24 cellular contexts compared by ENCODE assay signal in genomic region chr9:20199111-20199510, GRCh38.
"Had no signal": no experiment of that assay in that cellular context is flagged by ENCODE, and none has a peak within 500 bp of the region (broad histone marks: within the 10 kb centered on the region; RNA-seq: fewer than 3 reads in every experiment).

No MANE protein-coding gene starts in this region.

- H3K9me3 ChIP-seq: body of pancreas had no signal

- H3K36me3 ChIP-seq: adrenal gland, heart left ventricle, right atrium auricular region, stomach, tibial nerve had no signal

- FAIRE-seq: colon had no signal

- H3K4me1 ChIP-seq: adrenal gland, tibial nerve had no signal

- H3K4me3 ChIP-seq: adrenal gland, body of pancreas, heart left ventricle, right atrium auricular region, stomach, tibial nerve had no signal

- H3K27ac Mint-ChIP-seq: activated CD4-positive, alpha-beta memory T cell treated with anti-CD3 and anti-CD28 coated beads, Interleukin-2, amount 10 ng/mL, durations not matched to agents 7 days and 5 days; activated CD4-positive, alpha-beta T cell treated with anti-CD3 and anti-CD28 coated beads, Interleukin-2, amount 10 ng/mL, durations not matched to agents 7 days and 5 days; activated CD8-positive, alpha-beta memory T cell treated with anti-CD3 and anti-CD28 coated beads, Interleukin-2, amount 10 ng/mL, durations not matched to agents 7 days and 5 days; activated naive CD8-positive, alpha-beta T cell treated with anti-CD3 and anti-CD28 coated beads for 36 hours; activated T-helper 2 cell treated with anti-CD3 and anti-CD28 coated beads, Interferon-gamma antibody, Interleukin-2, Interleukin-4, amounts not matched to agents 10 μg/mL and 5 μg/mL and 100 μg/mL, durations not matched to agents 14 hours and 24 hours and 36 hours; immature natural killer cell; stimulated activated naive B cell treated with anti-CD40 and anti-IgM and Interleukin-4, amounts not matched to agents 10 μg/mL and 1 μg/mL and 100 μg/mL, for 72 hours had no signal

- DNase-seq: activated CD4-positive, alpha-beta memory T cell treated with anti-CD3 and anti-CD28 coated beads, Interleukin-2, amount 10 ng/mL, durations not matched to agents 7 days and 5 days; activated CD4-positive, alpha-beta T cell treated with anti-CD3 and anti-CD28 coated beads, Interleukin-2, amount 10 ng/mL, durations not matched to agents 7 days and 5 days; activated CD8-positive, alpha-beta memory T cell treated with anti-CD3 and anti-CD28 coated beads, Interleukin-2, amount 10 ng/mL, durations not matched to agents 7 days and 5 days; activated naive CD8-positive, alpha-beta T cell treated with anti-CD3 and anti-CD28 coated beads for 36 hours; activated T-cell treated with anti-CD3 and anti-CD28 coated beads, Interleukin-2, amount 50 U/mL, for 48 hours; adrenal gland; aorta; dermis blood vessel endothelial cell; effector CD4-positive, alpha-beta T cell; heart left ventricle; hypothalamus; immature natural killer cell; midbrain; naive thymus-derived CD8-positive, alpha-beta T cell; stimulated activated CD4-positive, alpha-beta T cell treated with anti-CD3 and anti-CD28 coated beads, Interleukin-15, amount 100 ng/mL, for 24 hours; stimulated activated CD4-positive, alpha-beta T cell treated with anti-CD3 and anti-CD28 coated beads, Interleukin-2, amount 100 ng/mL, for 24 hours; stimulated activated naive B cell treated with anti-CD40 and anti-IgM and Interleukin-4, amounts not matched to agents 10 μg/mL and 1 μg/mL and 100 μg/mL, for 72 hours; stomach had no signal

- ATAC-seq: activated CD4-positive, CD25-positive, alpha-beta regulatory T cell treated with anti-CD3 and anti-CD28 coated beads, Interleukin-2, amount 50 U/mL, for 24 hours; activated CD8-positive, alpha-beta memory T cell treated with anti-CD3 and anti-CD28 coated beads, Interleukin-2, amount 10 ng/mL, durations not matched to agents 7 days and 5 days; body of pancreas; naive thymus-derived CD8-positive, alpha-beta T cell; stimulated activated naive B cell treated with anti-CD40 and anti-IgM and Interleukin-4, amounts not matched to agents 10 μg/mL and 1 μg/mL and 100 μg/mL, for 72 hours had no signal

- H3K27me3 ChIP-seq: adrenal gland, body of pancreas, heart left ventricle, right atrium auricular region, stomach, tibial nerve had no signal

- H3K27ac ChIP-seq: adrenal gland, heart left ventricle, right atrium auricular region, stomach, tibial nerve had no signal

- H3K4me3 Mint-ChIP-seq: activated CD4-positive, alpha-beta memory T cell treated with anti-CD3 and anti-CD28 coated beads, Interleukin-2, amount 10 ng/mL, durations not matched to agents 7 days and 5 days; activated CD4-positive, alpha-beta T cell treated with anti-CD3 and anti-CD28 coated beads, Interleukin-2, amount 10 ng/mL, durations not matched to agents 7 days and 5 days; activated CD8-positive, alpha-beta memory T cell treated with anti-CD3 and anti-CD28 coated beads, Interleukin-2, amount 10 ng/mL, durations not matched to agents 7 days and 5 days; activated naive CD8-positive, alpha-beta T cell treated with anti-CD3 and anti-CD28 coated beads for 36 hours; immature natural killer cell; naive thymus-derived CD8-positive, alpha-beta T cell; stimulated activated naive B cell treated with anti-CD40 and anti-IgM and Interleukin-4, amounts not matched to agents 10 μg/mL and 1 μg/mL and 100 μg/mL, for 72 hours had no signal

- H3K4me1 Mint-ChIP-seq: immature natural killer cell had no signal

- H3K27me3 Mint-ChIP-seq: naive thymus-derived CD8-positive, alpha-beta T cell had no signal
